Comparison of ENCODE assay signal across 11 cellular contexts in the genomic region with DNA sequence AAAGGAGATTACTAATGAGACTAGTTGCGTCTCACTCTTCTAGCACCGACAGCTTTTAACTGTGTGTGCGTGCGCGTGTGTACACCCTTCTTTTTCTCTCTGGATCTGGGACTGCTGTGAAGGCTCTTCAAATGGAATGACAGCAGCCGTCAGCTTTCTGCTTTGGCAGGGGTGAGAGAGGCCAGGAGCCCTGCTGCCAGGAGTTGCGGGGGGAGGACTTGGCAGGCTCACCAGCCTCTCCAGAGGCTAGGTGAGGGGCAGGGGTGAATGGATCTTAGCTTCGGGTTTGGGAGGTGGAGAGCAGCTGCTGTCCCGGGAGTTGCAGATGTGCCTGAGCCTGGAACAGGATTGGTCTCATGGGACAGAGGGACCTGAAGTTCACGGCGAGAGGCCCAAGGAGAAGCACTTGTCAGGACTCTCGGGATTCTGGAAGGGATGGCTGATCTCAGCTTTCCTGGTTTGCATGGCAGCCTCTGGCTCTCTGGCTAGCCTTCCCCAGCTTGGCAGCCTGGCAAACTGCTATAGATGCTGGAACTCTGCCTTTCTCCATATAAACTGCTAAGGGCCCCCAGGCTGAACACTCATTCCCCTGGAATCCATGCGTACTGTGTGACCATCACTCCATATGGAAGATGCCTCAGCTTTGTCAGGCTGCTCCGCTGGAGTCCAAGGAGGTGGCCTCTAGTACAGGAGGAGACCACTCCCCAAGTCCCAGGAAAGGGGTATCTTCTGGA. TPM values are rescaled to one million over a fixed set of nuclear protein-coding genes. Genes with fewer than 3 reads are reported as not detected.
DNase-seq lines count a peak whose midpoint lies in the region; ATAC-seq and TF ChIP-seq lines count a peak whose summit lies in the region.
"Had no signal": no experiment of that assay in that cellular context is flagged by ENCODE, and none has a peak within 500 bp of the region (broad histone marks: within the 10 kb centered on the region; RNA-seq: fewer than 3 reads in every experiment).

No MANE protein-coding gene starts in this region.

- no peaks in the 10 kb centered on the region for H3K27me3 ChIP-seq in CD4-positive, CD25-positive, alpha-beta regulatory T cell (ENCODE audit: control insufficient read depth, insufficient read depth, low read length)
- H3K27me3 ChIP-seq in esophagus squamous epithelium, result no peaks in the 10 kb centered on the region

- WGBS in esophagus squamous epithelium, 2 donors, result 77% methylated on average over 6 of the region's 14 CpGs; no CpG with 5 or more reads in 1 of the 2 donors
- 47 to 51% methylated on average over 14 of the region's 14 CpGs for WGBS in lower leg skin, 2 donors

- H3K27ac Mint-ChIP-seq in CD4-positive, CD25-positive, alpha-beta regulatory T cell, result peak overlapping the region; percentile 64 to 96 (median 73)
- peak overlapping the region; percentile 96 to 98 for H3K27ac Mint-ChIP-seq in natural killer cell treated with Interleukin-12 subunit alpha and Interleukin-12 subunit beta and Interleukin-15 and Interleukin-18, amount 100 ng/mL, for 72 hours

- H3K4me1 Mint-ChIP-seq in CD4-positive, CD25-positive, alpha-beta regulatory T cell, result peaks cover 8 to 85% (median 57%) of the 10 kb centered on the region in 4 donors
- H3K4me1 Mint-ChIP-seq in natural killer cell treated with Interleukin-12 subunit alpha and Interleukin-12 subunit beta and Interleukin-15 and Interleukin-18, amount 100 ng/mL, for 72 hours (ENCODE audit: low read depth in 2 of 2), result peaks cover 54 to 59% of the 10 kb centered on the region in 2 donors

- TF ChIP-seq CTCF in esophagus squamous epithelium (IDR thresholded peaks at IDR 0.05), result no peak
- TF ChIP-seq CTCF in lower leg skin (IDR thresholded peaks at IDR 0.05), result no peak

- H3K4me3 Mint-ChIP-seq in CD4-positive, CD25-positive, alpha-beta regulatory T cell, result peak overlapping the region; percentile 67 to 85 (median 80)
- H3K4me3 Mint-ChIP-seq in natural killer cell treated with Interleukin-12 subunit alpha and Interleukin-12 subunit beta and Interleukin-15 and Interleukin-18, amount 100 ng/mL, for 72 hours, result peak overlapping the region; percentile 76
- H3K4me3 Mint-ChIP-seq: WTC11 had no signal

- TF ChIP-seq POLR2A in esophagus squamous epithelium (IDR thresholded peaks at IDR 0.05) (no peak), lower leg skin (IDR thresholded peaks at IDR 0.05) (no peak)

- no peaks in the 10 kb centered on the region for H3K9me3 ChIP-seq in CD4-positive, CD25-positive, alpha-beta regulatory T cell (ENCODE audit: control insufficient read depth in 2 of 2, low read length in 2 of 2)
- H3K9me3 ChIP-seq in esophagus squamous epithelium, result no peaks in the 10 kb centered on the region

- intact Hi-C loops in esophagus squamous epithelium (cut with DNase I), result loop anchor here (10.0 kb wide), 1 partner anchor 293 kb away; the partner anchor contains the start of gene RBM15B
- intact Hi-C loops in lower leg skin (cut with DNase I; ENCODE audit: low total_unique reads), result loop anchor here (10.0 kb wide), 1 partner anchor 303 kb away; the partner anchor contains the start of gene MANF

- H3K4me3 ChIP-seq in CD4-positive, CD25-positive, alpha-beta regulatory T cell (ENCODE audit: low read depth, low read length), result no peak overlapping the region
- no peak overlapping the region for H3K4me3 ChIP-seq in esophagus squamous epithelium
- no peak overlapping the region for H3K4me3 ChIP-seq in lower leg skin (ENCODE audit: low read depth, poor library complexity, severe bottlenecking)

- no peak for DNase-seq in CD4-positive, CD25-positive, alpha-beta regulatory T cell
- peak; percentile 52 for DNase-seq in NCI-H446 treated with DMSO at 0.1 percent for 48 hours (lab: John Stamatoyannopoulos, UW)
- no peak for DNase-seq in esophagus squamous epithelium (lab: John Stamatoyannopoulos, UW)
- DNase-seq in natural killer cell treated with Interleukin-12 subunit alpha and Interleukin-12 subunit beta and Interleukin-15 and Interleukin-18, amount 100 ng/mL, for 72 hours (ENCODE audit: low spot score), result no peak
- no peak for DNase-seq in ACHN
- DNase-seq in lower leg skin (ENCODE audit: low spot score in 2 of 2), result no peak
- no peak for DNase-seq in SHP77 (lab: John Stamatoyannopoulos, UW)
- no peak for DNase-seq in NCI-H1417 (lab: John Stamatoyannopoulos, UW)
- DNase-seq: COR-L47 had no signal

- H3K27ac ChIP-seq in CD4-positive, CD25-positive, alpha-beta regulatory T cell (ENCODE audit: insufficient read depth, low read length, poor library complexity, severe bottlenecking), result no peak overlapping the region
- peak overlapping the region in 3 of 4 donors; percentile 62 to 79 (median 72) for H3K27ac ChIP-seq in esophagus squamous epithelium

- peaks cover 39% of the 10 kb centered on the region for H3K36me3 Mint-ChIP-seq in CD4-positive, CD25-positive, alpha-beta regulatory T cell
- H3K36me3 Mint-ChIP-seq in natural killer cell treated with Interleukin-12 subunit alpha and Interleukin-12 subunit beta and Interleukin-15 and Interleukin-18, amount 100 ng/mL, for 72 hours, result no peaks in the 10 kb centered on the region
- H3K36me3 Mint-ChIP-seq: WTC11 had no signal

- no peaks in the 10 kb centered on the region for H3K9me3 Mint-ChIP-seq in CD4-positive, CD25-positive, alpha-beta regulatory T cell
- H3K9me3 Mint-ChIP-seq in natural killer cell treated with Interleukin-12 subunit alpha and Interleukin-12 subunit beta and Interleukin-15 and Interleukin-18, amount 100 ng/mL, for 72 hours, result no peaks in the 10 kb centered on the region
- H3K9me3 Mint-ChIP-seq: WTC11 had no signal

- no peak for ATAC-seq in CD4-positive, CD25-positive, alpha-beta regulatory T cell (ENCODE audit: low read depth in 2 of 2)
- no peak for ATAC-seq in natural killer cell treated with Interleukin-12 subunit alpha and Interleukin-12 subunit beta and Interleukin-15 and Interleukin-18, amount 100 ng/mL, for 72 hours
- ATAC-seq: WTC11 had no signal

- no peaks in the 10 kb centered on the region for H3K27me3 Mint-ChIP-seq in CD4-positive, CD25-positive, alpha-beta regulatory T cell
- no peaks in the 10 kb centered on the region for H3K27me3 Mint-ChIP-seq in natural killer cell treated with Interleukin-12 subunit alpha and Interleukin-12 subunit beta and Interleukin-15 and Interleukin-18, amount 100 ng/mL, for 72 hours

- in situ Hi-C loops in ACHN (cut with HindIII; ENCODE audit: low pct_ligation_motif_present, low pct_unique_long_range_greater_than_20kb, low sequenced_read_pairs), result no loop called here

- H3K36me3 ChIP-seq in CD4-positive, CD25-positive, alpha-beta regulatory T cell (ENCODE audit: control insufficient read depth, insufficient read depth, low read length), result peaks cover 51% of the 10 kb centered on the region
- peaks cover 24 to 100% (median 49%) of the 10 kb centered on the region in 3 donors for H3K36me3 ChIP-seq in esophagus squamous epithelium

- H3K4me1 ChIP-seq in CD4-positive, CD25-positive, alpha-beta regulatory T cell (ENCODE audit: control insufficient read depth, insufficient read depth, low read length, poor library complexity, severe bottlenecking), result peaks cover 81% of the 10 kb centered on the region
- H3K4me1 ChIP-seq in esophagus squamous epithelium, result peaks cover 0 to 57% (median 15%) of the 10 kb centered on the region in 3 donors

RNA-seq across cellular contexts. Expression of gene TEX264, which starts 16.6 kb away (rescaled TPM):
- total RNA-seq in CD4-positive, CD25-positive, alpha-beta regulatory T cell, result 47.0 TPM
- polyA plus RNA-seq in CD4-positive, CD25-positive, alpha-beta regulatory T cell, result 100 to 1,000 TPM; 133 to 165 (median 139) TPM
- total RNA-seq in esophagus squamous epithelium (10 to 100 TPM; 39.9 to 65.0 (median 57.3) TPM), lower leg skin (100 to 1,000 TPM; 103 to 232 (median 134) TPM)
- total RNA-seq in natural killer cell treated with Interleukin-12 subunit alpha and Interleukin-12 subunit beta and Interleukin-15 and Interleukin-18, amount 100 ng/mL, for 72 hours, result 10 to 100 TPM; 27.0 to 31.9 TPM

RNA-seq across cellular contexts. Expression of gene GRM2, which starts 19.2 kb away (rescaled TPM):
- total RNA-seq in CD4-positive, CD25-positive, alpha-beta regulatory T cell, result 3.0 TPM
- under 1 TPM in 1 of 4 donors, not detected in 3; 0.29 TPM for polyA plus RNA-seq in CD4-positive, CD25-positive, alpha-beta regulatory T cell
- total RNA-seq in esophagus squamous epithelium, result under 1 TPM in 3 of 4 donors, not detected in 1; 0.04 to 0.57 (median 0.53) TPM
- total RNA-seq in natural killer cell treated with Interleukin-12 subunit alpha and Interleukin-12 subunit beta and Interleukin-15 and Interleukin-18, amount 100 ng/mL, for 72 hours, result 1 to 10 TPM in 1 of 2 donors, under 1 TPM in 1; 0.90 to 1.0 TPM
- 1 to 10 TPM in 2 of 4 donors, under 1 TPM in 2; 0.13 to 2.2 (median 0.91) TPM for total RNA-seq in lower leg skin
- total RNA-seq: LHCN-M2 had no signal
